ENCODE assay signal across 8 cellular contexts in the genomic region with DNA sequence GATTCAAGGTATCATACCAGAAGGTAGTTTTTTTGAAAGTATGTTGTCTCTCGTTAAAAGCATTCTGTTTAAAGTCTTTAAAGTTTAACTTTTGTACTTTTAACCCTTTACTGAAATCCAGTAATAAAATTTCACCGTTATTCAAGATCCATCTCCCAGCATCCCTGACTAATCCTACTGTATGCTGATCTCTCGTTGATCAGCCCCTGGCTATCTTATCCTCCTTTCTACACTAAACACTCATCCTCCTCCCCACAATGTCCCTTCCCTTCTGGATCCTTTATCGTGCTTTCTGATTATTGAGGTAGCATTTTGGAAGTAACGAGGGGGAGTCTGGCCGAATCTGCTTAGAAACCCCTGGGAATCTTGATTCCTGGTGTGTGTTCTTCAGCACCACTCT. TPM values are rescaled to one million over a fixed set of nuclear protein-coding genes. Genes with fewer than 3 reads are reported as not detected.
DNase-seq lines count a peak whose midpoint lies in the region; ATAC-seq and TF ChIP-seq lines count a peak whose summit lies in the region.

No MANE protein-coding gene starts in this region.

- peak overlapping the region; percentile 94 for H3K27ac Mint-ChIP-seq in activated naive CD4-positive, alpha-beta T cell treated with anti-CD3 and anti-CD28 coated beads for 36 hours
- H3K27ac Mint-ChIP-seq in activated naive CD8-positive, alpha-beta T cell, result peak overlapping the region; percentile 88

- no peak for ATAC-seq in HG03045 (IDR thresholded peaks at IDR 0.05; ENCODE audit: unreplicated experiment)
- no peak for ATAC-seq in GM18511 (IDR thresholded peaks at IDR 0.05; ENCODE audit: unreplicated experiment)

- no peak for TF ChIP-seq CTCF in tibial nerve (IDR thresholded peaks at IDR 0.05)

- no peak for TF ChIP-seq POLR2A in tibial nerve (IDR thresholded peaks at IDR 0.05)

- no peaks in the 10 kb centered on the region for H3K36me3 ChIP-seq in tibial nerve

- H3K27me3 Mint-ChIP-seq in activated naive CD4-positive, alpha-beta T cell treated with anti-CD3 and anti-CD28 coated beads for 36 hours (ENCODE audit: low read depth), result no peaks in the 10 kb centered on the region
- no peaks in the 10 kb centered on the region for H3K27me3 Mint-ChIP-seq in activated naive CD8-positive, alpha-beta T cell

- peak overlapping the region in 3 of 4 donors; percentile 1 to 100 (median 99) for H3K27ac ChIP-seq in tibial nerve

- H3K9me3 Mint-ChIP-seq in activated naive CD4-positive, alpha-beta T cell treated with anti-CD3 and anti-CD28 coated beads for 36 hours, result no peaks in the 10 kb centered on the region
- H3K9me3 Mint-ChIP-seq in activated naive CD8-positive, alpha-beta T cell (ENCODE audit: low read depth), result no peaks in the 10 kb centered on the region

- intact Hi-C loops in activated naive CD4-positive, alpha-beta T cell treated with anti-CD3 and anti-CD28 coated beads for 36 hours (cut with micrococcal nuclease), result loop anchor here (2.0 to 10.0 kb wide), 2 partner anchors 15 to 1923 kb away; a partner anchor contains a TSS

- H3K27me3 ChIP-seq in tibial nerve, result no peaks in the 10 kb centered on the region

- DNase-seq in activated naive CD4-positive, alpha-beta T cell treated with anti-CD3 and anti-CD28 coated beads for 36 hours, result no peak
- DNase-seq in activated naive CD4-positive, alpha-beta T cell (lab: John Stamatoyannopoulos, UW), result no peak
- peak; percentile 28 for DNase-seq in left kidney (ENCODE audit: low read depth, low spot score)
- DNase-seq in tibial nerve (ENCODE audit: low spot score in 2 of 2), result no peak
- no peak for DNase-seq in DMS79 (lab: John Stamatoyannopoulos, UW)

- H3K4me3 Mint-ChIP-seq in activated naive CD4-positive, alpha-beta T cell treated with anti-CD3 and anti-CD28 coated beads for 36 hours, result peak overlapping the region; percentile 98
- H3K4me3 Mint-ChIP-seq in activated naive CD8-positive, alpha-beta T cell, result peak overlapping the region; percentile 97

- peaks cover 0 to 68% (median 23%) of the 10 kb centered on the region in 4 donors for H3K4me1 ChIP-seq in tibial nerve

- TF ChIP-seq EP300 in tibial nerve (IDR thresholded peaks at IDR 0.05), result no peak

- WGBS in tibial nerve, 2 donors, result 2 to 5% methylated on average over 6 of the region's 6 CpGs

- CTCF ChIA-PET in activated naive CD4-positive, alpha-beta T cell treated with anti-CD3 and anti-CD28 coated beads for 36 hours (lab: Charles Lee), result no interaction called here

- H3K4me1 Mint-ChIP-seq in activated naive CD4-positive, alpha-beta T cell treated with anti-CD3 and anti-CD28 coated beads for 36 hours (ENCODE audit: low read depth), result peaks cover 58% of the 10 kb centered on the region
- H3K4me1 Mint-ChIP-seq in activated naive CD8-positive, alpha-beta T cell (ENCODE audit: low read depth), result peaks cover 67% of the 10 kb centered on the region

- peaks cover 17% of the 10 kb centered on the region for H3K36me3 Mint-ChIP-seq in activated naive CD4-positive, alpha-beta T cell treated with anti-CD3 and anti-CD28 coated beads for 36 hours (ENCODE audit: low read depth)
- no peaks in the 10 kb centered on the region for H3K36me3 Mint-ChIP-seq in activated naive CD8-positive, alpha-beta T cell

- no peaks in the 10 kb centered on the region for H3K9me3 ChIP-seq in tibial nerve

- peak overlapping the region; percentile 88 to 99 (median 96) for H3K4me3 ChIP-seq in tibial nerve

RNA-seq across cellular contexts. Expression of a gene that starts 1.3 kb away (rescaled TPM):
- total RNA-seq in activated naive CD4-positive, alpha-beta T cell treated with anti-CD3 and anti-CD28 coated beads for 36 hours, result 10 to 100 TPM; 51.9 to 54.7 TPM
- 10 to 100 TPM; 37.8 to 47.5 (median 43.9) TPM for total RNA-seq in tibial nerve
